8 cellular contexts compared by ENCODE assay signal in genomic region chr20:64080013-64080812, GRCh38.
DNase-seq lines count a peak whose midpoint lies in the region; ATAC-seq and TF ChIP-seq lines count a peak whose summit lies in the region.

Gene OPRL1, plus strand, starts transcription at chr20:64080082. Its CDS starts 12,639 bp downstream, at chr20:64092721.

- DNase-seq in RWPE2 (ENCODE audit: low spot score) (no peak), AG08396 (ENCODE audit: low spot score) (no peak), SHP77 (lab: John Stamatoyannopoulos, UW) (no peak), NCI-H2196 (lab: John Stamatoyannopoulos, UW; ENCODE audit: unreplicated experiment) (no peak)

- H3K9me3 ChIP-seq in RWPE2 (ENCODE audit: severe bottlenecking): no peaks in the 10 kb centered on the region
- no peaks in the 10 kb centered on the region for H3K9me3 ChIP-seq in mucosa of stomach (ENCODE audit: control insufficient read depth, low read length)

- peak; percentile 1 for ATAC-seq in GM18498 (IDR thresholded peaks at IDR 0.05; ENCODE audit: unreplicated experiment)
- ATAC-seq in RWPE2 (ENCODE audit: low read depth): peak; percentile 6
- no peak for ATAC-seq in GM19395 (IDR thresholded peaks at IDR 0.05; ENCODE audit: unreplicated experiment)

- H3K36me3 ChIP-seq in RWPE2 (ENCODE audit: low read depth): no peaks in the 10 kb centered on the region
- H3K36me3 ChIP-seq in mucosa of stomach (ENCODE audit: control insufficient read depth, insufficient read depth, low read length): no peaks in the 10 kb centered on the region

- H3K27ac ChIP-seq in RWPE2 (ENCODE audit: poor library complexity, severe bottlenecking): peak within 1 kb of the TSS; percentile 38
- H3K27ac ChIP-seq in cingulate gyrus (ENCODE audit: low read depth, low read length): peak within 1 kb of the TSS; percentile 72

- peaks cover 10% of the 10 kb centered on the region for H3K4me1 ChIP-seq in RWPE2 (ENCODE audit: insufficient read depth, poor library complexity, severe bottlenecking)
- H3K4me1 ChIP-seq in mucosa of stomach (ENCODE audit: control insufficient read depth, insufficient read depth, low read length): peaks cover 21% of the 10 kb centered on the region

- peak within 1 kb of the TSS; percentile 61 for H3K9ac ChIP-seq in mucosa of stomach (ENCODE audit: low read length)

- no peak for TF ChIP-seq CTCF in RWPE2 (IDR thresholded peaks at IDR 0.05; ENCODE audit: poor library complexity, severe bottlenecking)

- H3K27me3 ChIP-seq in RWPE2 (ENCODE audit: insufficient read depth, poor library complexity, severe bottlenecking) (peaks cover 19% of the 10 kb centered on the region), mucosa of stomach (ENCODE audit: control insufficient read depth, insufficient read depth, low read length) (peaks cover 47% of the 10 kb centered on the region)

- H3K4me3 ChIP-seq in RWPE2 (ENCODE audit: severe bottlenecking) (peak within 1 kb of the TSS; percentile 85), mucosa of stomach (ENCODE audit: low read length) (peak within 1 kb of the TSS; percentile 31)
